13 cellular contexts compared by ENCODE assay signal in the genomic region with DNA sequence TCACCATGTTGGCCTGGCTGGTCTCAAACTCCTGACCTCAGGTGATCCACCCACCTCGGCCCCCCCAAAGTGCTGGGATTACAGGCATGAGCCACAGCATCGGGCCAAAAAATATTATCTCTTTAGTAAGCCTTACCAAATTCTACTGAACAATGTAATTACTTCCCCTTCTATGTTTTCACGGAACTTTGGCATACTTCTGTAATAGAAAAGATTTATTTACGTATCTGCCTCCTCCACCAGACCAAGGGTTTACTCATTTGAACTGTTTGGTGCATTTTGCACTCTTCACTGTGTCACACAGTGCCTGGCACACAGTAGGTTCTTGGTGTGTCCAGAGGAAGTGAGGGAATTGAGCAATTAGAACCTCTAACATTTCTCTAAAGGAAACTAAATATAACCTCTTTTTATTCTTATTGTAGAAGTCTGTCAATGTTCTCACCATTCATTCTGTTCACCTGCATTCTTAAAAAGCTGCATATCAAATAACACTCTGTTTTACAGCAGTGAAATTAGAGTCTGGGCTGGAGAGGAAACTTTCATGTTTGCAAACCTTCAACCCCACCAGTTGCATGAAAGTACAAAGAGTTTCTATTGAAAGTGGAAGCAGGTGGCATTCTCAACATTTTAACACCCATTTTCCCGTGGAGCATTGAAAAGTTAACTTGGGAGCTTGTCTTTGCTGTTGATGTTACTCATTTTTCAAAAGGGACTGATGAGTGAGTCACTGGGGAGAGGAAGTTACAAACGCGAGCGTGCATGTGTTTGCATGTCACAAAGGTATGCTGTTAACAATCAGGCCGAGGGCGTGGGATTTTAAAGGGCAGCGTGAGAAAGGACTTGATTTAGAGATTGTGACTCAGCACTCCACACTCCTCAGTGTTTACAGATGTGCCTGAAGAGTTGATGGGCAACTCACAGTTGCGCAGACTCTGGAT.
A peak's percentile ranks its signal among the peaks of the same experiment; 100 is the strongest.
DNase-seq lines count a peak whose midpoint lies in the region; ATAC-seq and TF ChIP-seq lines count a peak whose summit lies in the region.
"Had no signal": no experiment of that assay in that cellular context is flagged by ENCODE, and none has a peak within 500 bp of the region (broad histone marks: within the 10 kb centered on the region; RNA-seq: fewer than 3 reads in every experiment).

No MANE protein-coding gene starts in this region.

- H2BK120ac ChIP-seq in H9 (ENCODE audit: low read depth, low read length, poor library complexity, severe bottlenecking), result no peak overlapping the region

- no peaks in the 10 kb centered on the region for H3K23me2 ChIP-seq in H9 (ENCODE audit: insufficient read length, low read depth, low read length, poor library complexity, severe bottlenecking)

- no peaks in the 10 kb centered on the region for H3K9me2 ChIP-seq in hepatocyte (replicated peaks; ENCODE audit: insufficient read depth)

- no peak overlapping the region for H3K4me3 ChIP-seq in hepatocyte
- H3K4me3 ChIP-seq: gastroesophageal sphincter had no signal

- H3K14ac ChIP-seq in H9 (ENCODE audit: insufficient read depth, low read length), result no peak overlapping the region

- no peaks in the 10 kb centered on the region for H3K9me3 ChIP-seq in H9 (ENCODE audit: control insufficient read depth, low read depth, low read length)
- no peaks in the 10 kb centered on the region for H3K9me3 ChIP-seq in hepatocyte (ENCODE audit: low read depth)
- H3K9me3 ChIP-seq: gastroesophageal sphincter had no signal

- no peak overlapping the region for H2BK5ac ChIP-seq in H9 (ENCODE audit: insufficient read length, low read length)

- no peak overlapping the region for H2AK5ac ChIP-seq in H9 (ENCODE audit: insufficient read length, low read length)

- H3K36me3 Mint-ChIP-seq in H9 (ENCODE audit: insufficient read depth in 1 of 3, low read depth in 3 of 3), result no peaks in the 10 kb centered on the region

- H3K36me3 ChIP-seq in hepatocyte (replicated peaks; ENCODE audit: insufficient read depth, low read depth), result no peaks in the 10 kb centered on the region
- H3K36me3 ChIP-seq: gastroesophageal sphincter had no signal

- no peaks in the 10 kb centered on the region for H3K27me3 ChIP-seq in H9 (ENCODE audit: insufficient read depth, low read length)
- H3K27me3 ChIP-seq in hepatocyte, result no peaks in the 10 kb centered on the region
- H3K27me3 ChIP-seq: gastroesophageal sphincter had no signal

- no peak overlapping the region for H4K5ac ChIP-seq in H9 (ENCODE audit: insufficient read length, low read depth, low read length)

- no peaks in the 10 kb centered on the region for H4K20me1 ChIP-seq in H9 (ENCODE audit: control insufficient read depth, insufficient read depth, insufficient read length)
- H4K20me1 ChIP-seq in hepatocyte (ENCODE audit: insufficient read depth, poor library complexity, severe bottlenecking), result no peaks in the 10 kb centered on the region

- no peak overlapping the region for H3T11ph ChIP-seq in H9 (ENCODE audit: low read length)

- no peak overlapping the region for H2BK15ac ChIP-seq in H9 (ENCODE audit: low read depth, low read length)

- H3K27ac Mint-ChIP-seq in H9, result no peak overlapping the region
- H3K27ac Mint-ChIP-seq: stimulated activated naive CD8-positive, alpha-beta T cell treated with anti-CD3 and anti-CD28 coated beads, Interleukin-15, Interleukin-2, amounts not matched to agents 100 ng/mL and 50 ng/mL, for 24 hours had no signal

- peak; percentile 91 for DNase-seq in A172 (ENCODE audit: low spot score)
- DNase-seq in H9, result peak; percentile 44
- peak; percentile 72 to 80 for DNase-seq in SW 1271 (lab: John Stamatoyannopoulos, UW)
- peak; percentile 75 for DNase-seq in hepatocyte (ENCODE audit: low spot score)
- DNase-seq in left cardiac atrium, result no peak
- no peak for DNase-seq in stimulated activated CD4-positive, alpha-beta T cell treated with anti-CD3 and anti-CD28 coated beads, Interleukin-4, amount 100 ng/mL, for 4 hours
- DNase-seq: C1 segment of cervical spinal cord, occipital lobe, SHP77 treated with DMSO at 0.1 percent for 48 hours had no signal

- H2BK20ac ChIP-seq in H9 (ENCODE audit: low read depth, low read length, poor library complexity, severe bottlenecking), result no peak overlapping the region

- H3K4me2 ChIP-seq in H9 (ENCODE audit: insufficient read depth, insufficient read length, low read length) (no peak overlapping the region), hepatocyte (no peak overlapping the region)

- no peak overlapping the region for H2AFZ ChIP-seq in H9 (ENCODE audit: low read length)
- H2AFZ ChIP-seq in hepatocyte, result no peak overlapping the region

- no peaks in the 10 kb centered on the region for H3K79me1 ChIP-seq in H9 (ENCODE audit: insufficient read depth, low read depth, low read length, poor library complexity, severe bottlenecking)

- no peaks in the 10 kb centered on the region for H3K79me2 ChIP-seq in H9 (ENCODE audit: insufficient read depth, low read length)
- no peaks in the 10 kb centered on the region for H3K79me2 ChIP-seq in hepatocyte

- TF ChIP-seq CTCF in H9 (conservative IDR thresholded peaks at IDR 0.05) (no peak), hepatocyte (IDR thresholded peaks at IDR 0.05; ENCODE audit: poor library complexity) (no peak)

- no CpG with 5 or more reads among the region's 12 CpGs for WGBS in H9 (ENCODE audit: extremely low coverage, insufficient read length, low lambda C conversion rate)
- WGBS in hepatocyte (ENCODE audit: low lambda C conversion rate, missing lambda C conversion rate), result 49% methylated on average over 12 of the region's 12 CpGs

- H3K23ac ChIP-seq in H9 (ENCODE audit: insufficient read length, low read depth, low read length), result no peak overlapping the region

- H3K27ac ChIP-seq in H9 (ENCODE audit: insufficient read length, low read depth, low read length) (no peak overlapping the region), hepatocyte (peak overlapping the region; percentile 45)
- H3K27ac ChIP-seq: gastroesophageal sphincter had no signal

- H3K4me1 Mint-ChIP-seq in H9, result peaks cover 8% of the 10 kb centered on the region in 2 experiments; a peak in 3 of 4 replicates

- H3K4me1 ChIP-seq in H9 (ENCODE audit: insufficient read depth, low read length), result no peaks in the 10 kb centered on the region
- H3K4me1 ChIP-seq in hepatocyte (ENCODE audit: insufficient read depth), result no peaks in the 10 kb centered on the region
- H3K4me1 ChIP-seq: gastroesophageal sphincter had no signal

- peaks cover 7% of the 10 kb centered on the region for H3K27me3 Mint-ChIP-seq in H9 (ENCODE audit: low read depth)
- H3K27me3 Mint-ChIP-seq: stimulated activated naive CD8-positive, alpha-beta T cell treated with anti-CD3 and anti-CD28 coated beads, Interleukin-15, Interleukin-2, amounts not matched to agents 100 ng/mL and 50 ng/mL, for 24 hours had no signal

- H3K9ac ChIP-seq in H9 (ENCODE audit: extremely low read depth, insufficient read length, low read length), result no peak overlapping the region

- H3K9me3 Mint-ChIP-seq in H9, result no peaks in the 10 kb centered on the region

- H2BK12ac ChIP-seq in H9 (ENCODE audit: insufficient read length, low read depth, low read length), result no peak overlapping the region

- intact Hi-C loops in left cardiac atrium (cut with DNase I), result no loop called here

- H4K91ac ChIP-seq in H9 (ENCODE audit: insufficient read length, low read depth, low read length), result no peak overlapping the region

- H4K8ac ChIP-seq in H9 (replicated peaks; ENCODE audit: insufficient read length, low read depth, low read length), result no peak overlapping the region

- H3K18ac ChIP-seq in H9 (ENCODE audit: insufficient read length, low read depth, low read length), result no peak overlapping the region

- no peak overlapping the region for H3K56ac ChIP-seq in H9 (ENCODE audit: insufficient read length, low read depth, low read length)

- no peak overlapping the region for H3K4ac ChIP-seq in H9 (ENCODE audit: low read depth, low read length)

- no peak overlapping the region; a peak in 1 of 5 replicates for H3K4me3 Mint-ChIP-seq in H9
- H3K4me3 Mint-ChIP-seq: stimulated activated naive CD8-positive, alpha-beta T cell treated with anti-CD3 and anti-CD28 coated beads, Interleukin-15, Interleukin-2, amounts not matched to agents 100 ng/mL and 50 ng/mL, for 24 hours had no signal

- no peak for ATAC-seq in left cardiac atrium
- ATAC-seq in HG03025 (IDR thresholded peaks at IDR 0.05; ENCODE audit: low FRiP score, unreplicated experiment), result no peak
- no peak for ATAC-seq in HG03439 (IDR thresholded peaks at IDR 0.05; ENCODE audit: unreplicated experiment)
- ATAC-seq: gastroesophageal sphincter had no signal

Comparison
In these comparisons a context has a peak if more than half of its experiments do, and no peak if none do; other contexts are left out.
1. DNase-seq: peak in A172 (single experiment), H9 (single experiment), SW 1271 (2 of 2) and hepatocyte (single experiment); none in left cardiac atrium (single experiment) and stimulated activated CD4-positive, alpha-beta T cell treated with anti-CD3 and anti-CD28 coated beads, Interleukin-4, amount 100 ng/mL, for 4 hours (0 of 2).